13 cellular contexts compared by ENCODE assay signal in the genomic region with DNA sequence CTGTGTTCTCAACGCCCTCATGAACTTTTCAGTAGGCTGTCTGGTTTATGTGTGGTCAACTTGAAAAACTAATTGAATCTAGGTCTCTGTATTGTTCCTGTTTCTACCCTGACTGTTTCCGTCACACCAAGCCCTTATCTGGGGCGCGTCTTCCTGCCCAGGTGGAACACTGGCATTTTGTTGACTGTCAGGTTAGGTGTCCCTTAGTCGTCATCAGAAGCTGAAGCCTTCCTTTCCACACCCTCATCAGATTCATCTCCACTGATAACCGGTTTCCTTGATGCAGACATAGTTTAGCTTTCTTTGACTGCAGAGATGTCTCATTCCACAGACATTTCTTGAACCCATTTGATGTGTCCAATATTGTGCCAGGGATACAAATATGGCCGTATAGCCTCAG.
DNase-seq lines count a peak whose midpoint lies in the region; ATAC-seq and TF ChIP-seq lines count a peak whose summit lies in the region.
"Had no signal": no experiment of that assay in that cellular context is flagged by ENCODE, and none has a peak within 500 bp of the region (broad histone marks: within the 10 kb centered on the region; RNA-seq: fewer than 3 reads in every experiment).

No MANE protein-coding gene starts in this region.

- H3K9me2 ChIP-seq in GM23248 (ENCODE audit: insufficient read depth) = no peaks in the 10 kb centered on the region

- H3K9ac ChIP-seq in GM23248 = no peak overlapping the region

- peaks cover 79% of the 10 kb centered on the region for H3K4me1 ChIP-seq in CD4-positive, CD25-positive, alpha-beta regulatory T cell (ENCODE audit: control insufficient read depth, insufficient read depth, low read length, poor library complexity, severe bottlenecking)
- no peaks in the 10 kb centered on the region for H3K4me1 ChIP-seq in GM23248 (ENCODE audit: insufficient read depth)

- DNase-seq in CD4-positive, CD25-positive, alpha-beta regulatory T cell = peak; percentile 62 to 92 (median 89)
- DNase-seq in natural killer cell treated with Interleukin-12 subunit alpha and Interleukin-12 subunit beta and Interleukin-15 and Interleukin-18, amount 100 ng/mL, for 72 hours (ENCODE audit: low spot score) = no peak
- DNase-seq in GM23248 = no peak
- DNase-seq in omental fat pad (ENCODE audit: low spot score) = no peak
- DNase-seq in GM19238 (ENCODE audit: insufficient read length, low spot score) = no peak
- DNase-seq: cortex of kidney, foreskin keratinocyte, NCI-H1048, thyroid gland had no signal

- peak overlapping the region; percentile 99 to 100 (median 99) for H3K27ac Mint-ChIP-seq in CD4-positive, CD25-positive, alpha-beta regulatory T cell
- peak overlapping the region; percentile 93 for H3K27ac Mint-ChIP-seq in T-helper 1 cell treated with Interleukin-12 subunit alpha and Interleukin-12 subunit beta and Interleukin-4 antibody, amounts not matched to agents 30 μg/mL and 1 μg/mL, for 36 hours
- peak overlapping the region; percentile 100 for H3K27ac Mint-ChIP-seq in activated T-helper 17 cell treated with anti-CD3 and anti-CD28 coated beads, Interleukin-2, amount 50 U/mL, for 72 hours
- H3K27ac Mint-ChIP-seq in natural killer cell treated with Interleukin-12 subunit alpha and Interleukin-12 subunit beta and Interleukin-15 and Interleukin-18, amount 100 ng/mL, for 72 hours = peak overlapping the region; percentile 47 to 75

- H3K79me2 ChIP-seq in GM23248 (ENCODE audit: insufficient read depth) = no peaks in the 10 kb centered on the region

- no peaks in the 10 kb centered on the region for H3K9me3 ChIP-seq in CD4-positive, CD25-positive, alpha-beta regulatory T cell (ENCODE audit: control insufficient read depth in 2 of 2, low read length in 2 of 2)
- H3K9me3 ChIP-seq in GM23248 (ENCODE audit: low read depth) = no peaks in the 10 kb centered on the region
- H3K9me3 ChIP-seq: thyroid gland had no signal

- H3K27me3 ChIP-seq in CD4-positive, CD25-positive, alpha-beta regulatory T cell (ENCODE audit: control insufficient read depth, insufficient read depth, low read length) = no peaks in the 10 kb centered on the region
- no peaks in the 10 kb centered on the region for H3K27me3 ChIP-seq in GM23248 (replicated peaks; ENCODE audit: insufficient read depth)
- H3K27me3 ChIP-seq: foreskin keratinocyte, thyroid gland had no signal

- peak overlapping the region; percentile 55 to 81 (median 71) for H3K4me3 Mint-ChIP-seq in CD4-positive, CD25-positive, alpha-beta regulatory T cell
- H3K4me3 Mint-ChIP-seq in T-helper 1 cell treated with Interleukin-12 subunit alpha and Interleukin-12 subunit beta and Interleukin-4 antibody, amounts not matched to agents 30 μg/mL and 1 μg/mL, for 36 hours = peak overlapping the region; percentile 56
- H3K4me3 Mint-ChIP-seq in activated T-helper 17 cell treated with anti-CD3 and anti-CD28 coated beads, Interleukin-2, amount 50 U/mL, for 72 hours = peak overlapping the region; percentile 72
- peak overlapping the region; percentile 8 for H3K4me3 Mint-ChIP-seq in natural killer cell treated with Interleukin-12 subunit alpha and Interleukin-12 subunit beta and Interleukin-15 and Interleukin-18, amount 100 ng/mL, for 72 hours

- no peak for TF ChIP-seq CTCF in omental fat pad (IDR thresholded peaks at IDR 0.05)

- H3F3A ChIP-seq in GM23248 (ENCODE audit: insufficient read depth) = no peaks in the 10 kb centered on the region

- ATAC-seq in CD4-positive, CD25-positive, alpha-beta regulatory T cell (ENCODE audit: low read depth in 2 of 2) = peak; percentile 75 to 80
- ATAC-seq in activated T-helper 17 cell treated with anti-CD3 and anti-CD28 coated beads, Interleukin-2, amount 50 U/mL, for 72 hours (replicated peaks) = peak; percentile 50
- peak in 1 of 2 donors; percentile 22 for ATAC-seq in natural killer cell treated with Interleukin-12 subunit alpha and Interleukin-12 subunit beta and Interleukin-15 and Interleukin-18, amount 100 ng/mL, for 72 hours
- ATAC-seq in GM19324 (IDR thresholded peaks at IDR 0.05; ENCODE audit: low FRiP score, unreplicated experiment) (no peak), omental fat pad (ENCODE audit: low FRiP score) (no peak)
- ATAC-seq: foreskin keratinocyte, SK-N-SH treated with all-trans-retinoic acid at 6 μM for 48 hours had no signal

- peak overlapping the region; percentile 53 for H3K4me3 ChIP-seq in CD4-positive, CD25-positive, alpha-beta regulatory T cell (ENCODE audit: low read depth, low read length)
- H3K4me3 ChIP-seq in GM23248 = no peak overlapping the region
- H3K4me3 ChIP-seq: thyroid gland had no signal

- H3K4me2 ChIP-seq in GM23248 (ENCODE audit: unreplicated experiment) = no peak overlapping the region

- no peaks in the 10 kb centered on the region for H3K27me3 Mint-ChIP-seq in CD4-positive, CD25-positive, alpha-beta regulatory T cell
- no peaks in the 10 kb centered on the region for H3K27me3 Mint-ChIP-seq in T-helper 1 cell treated with Interleukin-12 subunit alpha and Interleukin-12 subunit beta and Interleukin-4 antibody, amounts not matched to agents 30 μg/mL and 1 μg/mL, for 36 hours (ENCODE audit: low read depth)
- no peaks in the 10 kb centered on the region for H3K27me3 Mint-ChIP-seq in activated T-helper 17 cell treated with anti-CD3 and anti-CD28 coated beads, Interleukin-2, amount 50 U/mL, for 72 hours
- no peaks in the 10 kb centered on the region for H3K27me3 Mint-ChIP-seq in natural killer cell treated with Interleukin-12 subunit alpha and Interleukin-12 subunit beta and Interleukin-15 and Interleukin-18, amount 100 ng/mL, for 72 hours

- peak overlapping the region; percentile 90 for H3K27ac ChIP-seq in CD4-positive, CD25-positive, alpha-beta regulatory T cell (ENCODE audit: insufficient read depth, low read length, poor library complexity, severe bottlenecking)
- no peak overlapping the region for H3K27ac ChIP-seq in GM23248
- H3K27ac ChIP-seq: foreskin keratinocyte had no signal

- H4K20me1 ChIP-seq in GM23248 (ENCODE audit: insufficient read depth) = no peaks in the 10 kb centered on the region

- H3K9me3 Mint-ChIP-seq in CD4-positive, CD25-positive, alpha-beta regulatory T cell = no peaks in the 10 kb centered on the region
- no peaks in the 10 kb centered on the region for H3K9me3 Mint-ChIP-seq in T-helper 1 cell treated with Interleukin-12 subunit alpha and Interleukin-12 subunit beta and Interleukin-4 antibody, amounts not matched to agents 30 μg/mL and 1 μg/mL, for 36 hours
- no peaks in the 10 kb centered on the region for H3K9me3 Mint-ChIP-seq in activated T-helper 17 cell treated with anti-CD3 and anti-CD28 coated beads, Interleukin-2, amount 50 U/mL, for 72 hours
- no peaks in the 10 kb centered on the region for H3K9me3 Mint-ChIP-seq in natural killer cell treated with Interleukin-12 subunit alpha and Interleukin-12 subunit beta and Interleukin-15 and Interleukin-18, amount 100 ng/mL, for 72 hours

- 96 to 98% methylated on average over 7 of the region's 7 CpGs for WGBS in GM23248 (ENCODE audit: low coverage in 1 of 2, low lambda C conversion rate in 2 of 2, missing lambda C conversion rate in 2 of 2), 2 experiments

- no peaks in the 10 kb centered on the region for H3K36me3 ChIP-seq in CD4-positive, CD25-positive, alpha-beta regulatory T cell (ENCODE audit: control insufficient read depth, insufficient read depth, low read length)
- no peaks in the 10 kb centered on the region for H3K36me3 ChIP-seq in GM23248 (ENCODE audit: low read depth)
- H3K36me3 ChIP-seq: thyroid gland had no signal

- peaks cover 33% of the 10 kb centered on the region for H3K36me3 Mint-ChIP-seq in CD4-positive, CD25-positive, alpha-beta regulatory T cell
- peaks cover 38% of the 10 kb centered on the region for H3K36me3 Mint-ChIP-seq in T-helper 1 cell treated with Interleukin-12 subunit alpha and Interleukin-12 subunit beta and Interleukin-4 antibody, amounts not matched to agents 30 μg/mL and 1 μg/mL, for 36 hours (ENCODE audit: low read depth)
- peaks cover 81% of the 10 kb centered on the region for H3K36me3 Mint-ChIP-seq in activated T-helper 17 cell treated with anti-CD3 and anti-CD28 coated beads, Interleukin-2, amount 50 U/mL, for 72 hours (ENCODE audit: low read depth)
- peaks cover 20% of the 10 kb centered on the region for H3K36me3 Mint-ChIP-seq in natural killer cell treated with Interleukin-12 subunit alpha and Interleukin-12 subunit beta and Interleukin-15 and Interleukin-18, amount 100 ng/mL, for 72 hours

- no peak overlapping the region for H2AFZ ChIP-seq in GM23248

- H3K4me1 Mint-ChIP-seq in CD4-positive, CD25-positive, alpha-beta regulatory T cell = peaks cover 31 to 92% (median 66%) of the 10 kb centered on the region in 4 donors
- H3K4me1 Mint-ChIP-seq in T-helper 1 cell treated with Interleukin-12 subunit alpha and Interleukin-12 subunit beta and Interleukin-4 antibody, amounts not matched to agents 30 μg/mL and 1 μg/mL, for 36 hours (ENCODE audit: low read depth) = peaks cover 60% of the 10 kb centered on the region
- H3K4me1 Mint-ChIP-seq in activated T-helper 17 cell treated with anti-CD3 and anti-CD28 coated beads, Interleukin-2, amount 50 U/mL, for 72 hours = peaks cover 65% of the 10 kb centered on the region
- peaks cover 32 to 43% of the 10 kb centered on the region in 2 donors for H3K4me1 Mint-ChIP-seq in natural killer cell treated with Interleukin-12 subunit alpha and Interleukin-12 subunit beta and Interleukin-15 and Interleukin-18, amount 100 ng/mL, for 72 hours (ENCODE audit: low read depth in 2 of 2)

- in situ Hi-C loops in GM23248 (cut with MboI) = no loop called here

Comparison
In these comparisons a context has a peak if more than half of its experiments do, and no peak if none do; other contexts are left out.
1. ATAC-seq: peak in CD4-positive, CD25-positive, alpha-beta regulatory T cell (2 of 2) and activated T-helper 17 cell treated with anti-CD3 and anti-CD28 coated beads, Interleukin-2, amount 50 U/mL, for 72 hours (single experiment); none in GM19324 (single experiment) and omental fat pad (single experiment).
2. DNase-seq: peak in CD4-positive, CD25-positive, alpha-beta regulatory T cell (3 of 3); none in natural killer cell treated with Interleukin-12 subunit alpha and Interleukin-12 subunit beta and Interleukin-15 and Interleukin-18, amount 100 ng/mL, for 72 hours (single experiment), GM23248 (single experiment), omental fat pad (single experiment) and GM19238 (single experiment).
3. H3K4me3 Mint-ChIP-seq: peak in every context shown above with its lines; median percentile 72 in activated T-helper 17 cell treated with anti-CD3 and anti-CD28 coated beads, Interleukin-2, amount 50 U/mL, for 72 hours; 71 in CD4-positive, CD25-positive, alpha-beta regulatory T cell; 56 in T-helper 1 cell treated with Interleukin-12 subunit alpha and Interleukin-12 subunit beta and Interleukin-4 antibody, amounts not matched to agents 30 μg/mL and 1 μg/mL, for 36 hours; 8 in natural killer cell treated with Interleukin-12 subunit alpha and Interleukin-12 subunit beta and Interleukin-15 and Interleukin-18, amount 100 ng/mL, for 72 hours.
4. Peak in every context shown above with its lines, with median percentiles within 50 percentile points of each other: H3K27ac Mint-ChIP-seq.